8 cellular contexts compared by ENCODE assay signal in the genomic region with DNA sequence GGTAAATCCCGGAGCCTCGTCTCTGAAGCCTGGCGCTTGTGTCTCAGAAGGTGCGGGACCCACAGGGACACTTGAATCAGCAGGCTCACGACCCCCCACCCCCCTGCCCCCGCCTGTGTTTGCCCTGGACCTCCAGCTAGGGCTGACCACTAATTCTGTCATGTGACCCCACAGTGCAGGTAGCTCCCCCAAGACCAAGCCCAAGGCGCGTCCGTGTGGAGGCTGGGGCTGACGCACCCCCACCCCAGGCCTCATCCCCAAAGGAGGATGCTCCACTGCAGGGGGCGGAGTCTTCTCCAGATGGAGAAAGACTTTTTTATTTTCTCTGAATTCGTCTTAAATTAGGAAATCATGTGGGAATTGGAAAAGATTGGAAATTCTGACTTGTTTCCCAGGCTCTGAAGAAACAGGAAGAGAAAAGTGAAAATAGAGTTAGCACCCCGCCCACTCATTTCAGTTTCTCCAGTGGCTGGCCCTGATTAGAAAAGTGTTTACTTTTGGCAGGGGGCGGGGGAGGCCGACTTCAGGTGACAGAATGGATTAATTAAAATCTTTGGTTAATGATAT. TPM values are rescaled to one million over a fixed set of nuclear protein-coding genes. Genes with fewer than 3 reads are reported as not detected.
DNase-seq lines count a peak whose midpoint lies in the region; ATAC-seq, FAIRE-seq and TF ChIP-seq lines count a peak whose summit lies in the region.

No MANE protein-coding gene starts in this region.

- H3K36me3 ChIP-seq in endothelial cell of umbilical vein (ENCODE audit: control insufficient read depth in 2 of 2, extremely low read depth in 1 of 2, insufficient read depth in 2 of 2, low read length in 2 of 2) (peaks cover 6 to 25% of the 10 kb centered on the region in 2 experiments), mesendoderm (ENCODE audit: control insufficient read depth, insufficient read depth, low read length) (peaks cover 8% of the 10 kb centered on the region)

- no peaks in the 10 kb centered on the region for H3K9me1 ChIP-seq in endothelial cell of umbilical vein (replicated peaks; ENCODE audit: control insufficient read depth, extremely low read depth, insufficient read depth, low read length)

- H2BK15ac ChIP-seq in mesendoderm (replicated peaks; ENCODE audit: low read depth), result no peak overlapping the region

- POLR2A ChIA-PET in A549 (lab: Yijun Ruan, JAX) (interaction anchor here (0.6 to 3.4 kb wide), 14 partner anchors 9 to 542 kb away, joined by 3 to 27 read pairs (median 4); a partner anchor contains a TSS), endothelial cell of umbilical vein (lab: Charles Lee) (interaction anchor here (0.6 to 2.6 kb wide), 5 partner anchors 11 to 69 kb away, joined by 3 to 19 read pairs (median 3); a partner anchor contains a TSS)
- POLR2A ChIA-PET in activated CD4-positive, alpha-beta T cell treated with anti-CD3 and anti-CD28 coated beads, Interleukin-2, amount 10 ng/mL, durations not matched to agents 7 days and 5 days (lab: Charles Lee), result interaction anchor here (0.6 to 2.0 kb wide), 2 partner anchors 26 to 876 kb away, joined by 3 to 5 read pairs; a partner anchor contains a TSS

- peak overlapping the region; percentile 21 for H3K18ac ChIP-seq in mesendoderm (ENCODE audit: low read length)

- TF ChIP-seq CTCF in A549 (IDR thresholded peaks at IDR 0.05) (no peak), endothelial cell of umbilical vein (IDR thresholded peaks at IDR 0.05; ENCODE audit: extremely low read depth in 1 of 2, insufficient read depth in 1 of 2, low read depth in 1 of 2, low read length in 2 of 2) (no peak)

- H3K79me2 ChIP-seq in endothelial cell of umbilical vein (ENCODE audit: control insufficient read depth, insufficient read depth, low read length) (peaks cover 32% of the 10 kb centered on the region), mesendoderm (ENCODE audit: control insufficient read depth, insufficient read depth, low read length) (peaks cover 12% of the 10 kb centered on the region)

- BruUV-seq in endothelial cell of umbilical vein (replicated peaks; lab: Mats Ljungman, UMichigan), result no TSS peak

- H3K9me3 ChIP-seq in A549 (no peaks in the 10 kb centered on the region), endothelial cell of umbilical vein (replicated peaks; ENCODE audit: control insufficient read depth, insufficient read depth, low read length) (no peaks in the 10 kb centered on the region)

- FAIRE-seq in A549 (lab: Jason Lieb, UNC), result no peak
- FAIRE-seq in endothelial cell of umbilical vein (lab: Jason Lieb, UNC), result no peak

- no peak for TF ChIP-seq RAD21 in A549 (conservative IDR thresholded peaks at IDR 0.05 in 1 of 2, IDR thresholded peaks at IDR 0.05 in 1 of 2)

- H3K4ac ChIP-seq in mesendoderm (ENCODE audit: low read depth, low read length), result no peak overlapping the region

- H2BK120ac ChIP-seq in mesendoderm (ENCODE audit: low read depth, low read length), result no peak overlapping the region

- TF ChIP-seq POLR2A in A549 (IDR thresholded peaks at IDR 0.05; ENCODE audit: low read length) (peak; percentile 4; the same call in 1 of the 2 replicates), endothelial cell of umbilical vein (IDR thresholded peaks at IDR 0.05; ENCODE audit: low read depth, low read length) (no peak)

- peak overlapping the region; percentile 91 for H3K27ac Mint-ChIP-seq in activated CD4-positive, alpha-beta T cell treated with anti-CD3 and anti-CD28 coated beads, Interleukin-2, amount 10 ng/mL, durations not matched to agents 7 days and 5 days

- H3K4me3 ChIP-seq in A549 (peak overlapping the region; percentile 100), endothelial cell of umbilical vein (replicated peaks in 1 of 3; ENCODE audit: insufficient read depth in 1 of 3, low read depth in 1 of 3, low read length in 3 of 3) (peak overlapping the region; percentile 30 to 94 (median 53)), mesendoderm (ENCODE audit: low read length) (peak overlapping the region; percentile 80)

- DNase-seq in A549 (ENCODE audit: low read depth in 1 of 2, low spot score in 1 of 2), result peak in 1 of 2 experiments; percentile 61
- peak; percentile 50 for DNase-seq in activated CD4-positive, alpha-beta T cell treated with anti-CD3 and anti-CD28 coated beads, Interleukin-2, amount 10 ng/mL, durations not matched to agents 7 days and 5 days
- peak; percentile 63 for DNase-seq in endothelial cell of umbilical vein (ENCODE audit: low read depth, low spot score)
- DNase-seq in mesendoderm, result no peak
- peak; percentile 76 for DNase-seq in stromal cell of bone marrow (ENCODE audit: low read depth)

- peak overlapping the region; percentile 29 for H3K23ac ChIP-seq in mesendoderm (ENCODE audit: low read length)

- H4K5ac ChIP-seq in mesendoderm (ENCODE audit: low read length), result no peak overlapping the region

- no peaks in the 10 kb centered on the region for H4K20me1 ChIP-seq in endothelial cell of umbilical vein (replicated peaks; ENCODE audit: control insufficient read depth, extremely low read depth, insufficient read depth, low read length)

- peak overlapping the region; percentile 62 for H2AFZ ChIP-seq in endothelial cell of umbilical vein (ENCODE audit: low read depth, low read length)

- H3K27me3 ChIP-seq in endothelial cell of umbilical vein (ENCODE audit: control insufficient read depth in 2 of 2, insufficient read depth in 2 of 2, low read length in 2 of 2), result no peaks in the 10 kb centered on the region
- H3K27me3 ChIP-seq in mesendoderm (ENCODE audit: insufficient read depth, low read length, poor library complexity), result no peaks in the 10 kb centered on the region

- no peak for TF ChIP-seq EP300 in A549 (IDR thresholded peaks at IDR 0.05)

- H3K36me3 Mint-ChIP-seq in activated CD4-positive, alpha-beta T cell treated with anti-CD3 and anti-CD28 coated beads, Interleukin-2, amount 10 ng/mL, durations not matched to agents 7 days and 5 days (ENCODE audit: low read depth), result peaks cover 23% of the 10 kb centered on the region

- H3K4me2 ChIP-seq in A549 (peak overlapping the region; percentile 94), endothelial cell of umbilical vein (ENCODE audit: insufficient read depth, low read length) (peak overlapping the region; percentile 67), mesendoderm (ENCODE audit: low read length) (peak overlapping the region; percentile 90)

- no peaks in the 10 kb centered on the region for H3K27me3 Mint-ChIP-seq in activated CD4-positive, alpha-beta T cell treated with anti-CD3 and anti-CD28 coated beads, Interleukin-2, amount 10 ng/mL, durations not matched to agents 7 days and 5 days

- intact Hi-C loops in endothelial cell of umbilical vein (cut with micrococcal nuclease), result loop anchor here (1.0 kb wide), 3 partner anchors 10 to 49 kb away; a partner anchor contains a TSS

- H2BK5ac ChIP-seq in mesendoderm (ENCODE audit: low read length), result peak overlapping the region; percentile 55

- H3K9me3 Mint-ChIP-seq in activated CD4-positive, alpha-beta T cell treated with anti-CD3 and anti-CD28 coated beads, Interleukin-2, amount 10 ng/mL, durations not matched to agents 7 days and 5 days, result no peaks in the 10 kb centered on the region

- H3K9ac ChIP-seq in endothelial cell of umbilical vein (replicated peaks; ENCODE audit: extremely low read depth, insufficient read depth, low read length), result peak overlapping the region; percentile 88
- H3K9ac ChIP-seq in mesendoderm (ENCODE audit: low read length), result peak overlapping the region; percentile 88

- 15% methylated on average over 9 of the region's 15 CpGs for WGBS in A549 (ENCODE audit: missing lambda C conversion rate)
- WGBS in mesendoderm (ENCODE audit: extremely low coverage, insufficient coverage, low lambda C conversion rate), result no CpG with 5 or more reads among the region's 15 CpGs

- peak; percentile 64 to 75 for ATAC-seq in A549
- peak; percentile 13 for ATAC-seq in GM18498 (IDR thresholded peaks at IDR 0.05; ENCODE audit: unreplicated experiment)
- ATAC-seq in HG03565 (IDR thresholded peaks at IDR 0.05; ENCODE audit: unreplicated experiment), result peak; percentile 15
- no peak for ATAC-seq in GM21423 (IDR thresholded peaks at IDR 0.05; ENCODE audit: unreplicated experiment)

- peak overlapping the region; percentile 95 for H3K56ac ChIP-seq in mesendoderm (ENCODE audit: low read length)

- peak overlapping the region; percentile 83 for H3K4me3 Mint-ChIP-seq in activated CD4-positive, alpha-beta T cell treated with anti-CD3 and anti-CD28 coated beads, Interleukin-2, amount 10 ng/mL, durations not matched to agents 7 days and 5 days

- no peak overlapping the region for H4K8ac ChIP-seq in mesendoderm (ENCODE audit: low read depth, low read length)

- dilution Hi-C loops in endothelial cell of umbilical vein (cut with MboI; ENCODE audit: extremely low pct_ligation_motif_present, low sequenced_read_pairs), result no loop called here

- H3K27ac ChIP-seq in A549 (peak overlapping the region; percentile 96 to 98), endothelial cell of umbilical vein (ENCODE audit: insufficient read depth, low read depth, low read length) (peak overlapping the region; percentile 91), mesendoderm (ENCODE audit: low read depth, low read length) (peak overlapping the region; percentile 69)

- H2AK5ac ChIP-seq in mesendoderm (ENCODE audit: low read length), result no peak overlapping the region

- H3K4me1 ChIP-seq in A549, result peaks cover 13% of the 10 kb centered on the region
- H3K4me1 ChIP-seq in endothelial cell of umbilical vein (ENCODE audit: control insufficient read depth, extremely low read depth, insufficient read depth, low read length), result peaks cover 18% of the 10 kb centered on the region
- H3K4me1 ChIP-seq in mesendoderm (ENCODE audit: control insufficient read depth, low read depth, low read length), result peaks cover 2% of the 10 kb centered on the region

- CTCF ChIA-PET in A549 (lab: Yijun Ruan, JAX), result interaction anchor here (0.6 to 2.4 kb wide), 12 partner anchors 9 to 381 kb away, joined by 3 to 12 read pairs (median 3); a partner anchor contains a TSS
- CTCF ChIA-PET in activated CD4-positive, alpha-beta T cell treated with anti-CD3 and anti-CD28 coated beads, Interleukin-2, amount 10 ng/mL, durations not matched to agents 7 days and 5 days (lab: Charles Lee), result interaction anchor here (0.9 to 1.6 kb wide), 8 partner anchors 9 to 221 kb away, joined by 3 to 8 read pairs (median 4); a partner anchor contains a TSS
- CTCF ChIA-PET in endothelial cell of umbilical vein (lab: Charles Lee), result interaction anchor here (0.7 to 1.9 kb wide), 8 partner anchors 10 to 325 kb away, joined by 3 to 14 read pairs (median 4); a partner anchor contains a TSS

- peaks cover 15% of the 10 kb centered on the region for H3K79me1 ChIP-seq in mesendoderm (ENCODE audit: low read length)

- H3K4me1 Mint-ChIP-seq in activated CD4-positive, alpha-beta T cell treated with anti-CD3 and anti-CD28 coated beads, Interleukin-2, amount 10 ng/mL, durations not matched to agents 7 days and 5 days, result peaks cover 38% of the 10 kb centered on the region

RNA-seq across cellular contexts. Expression of a gene that starts 1.0 kb away (rescaled TPM):
- polyA plus RNA-seq in A549 (2011; rRNA removed) (28.9 and 31.8 TPM in 2 replicates), A549 (2017; fragmentation: RNase III; extraction: RNeasy Plus Mini Kit Qiagen cat#74134 plus additional on column Dnase treatment) (50.7 to 55.8 TPM (median 55.1 TPM) in 3 replicates), endothelial cell of umbilical vein (78.7 and 89.5 TPM in 2 replicates)
- 52.5 and 61.2 TPM in 2 replicates for polyA plus RNA-seq in A549 (2012; cell fraction: cytosol; rRNA removed)
- 90.0 and 117 TPM in 2 replicates for polyA plus RNA-seq in A549 (2012; cell fraction: nucleus; rRNA removed)
- polyA minus RNA-seq in A549 (2011; rRNA and poly(A)+ RNA removed), result 44.1 and 63.9 TPM in 2 replicates
- 10 to 100 TPM; 76.7 to 79.8 TPM for total RNA-seq in activated CD4-positive, alpha-beta T cell treated with anti-CD3 and anti-CD28 coated beads, Interleukin-2, amount 10 ng/mL, durations not matched to agents 7 days and 5 days
- total RNA-seq in endothelial cell of umbilical vein, result 105 and 106 TPM in 2 replicates
- polyA plus RNA-seq in endothelial cell of umbilical vein (2011; cell fraction: cytosol; rRNA removed), result 53.2 and 65.2 TPM in 2 replicates
- polyA plus RNA-seq in endothelial cell of umbilical vein (2011; cell fraction: nucleus; rRNA removed), result 150 and 181 TPM in 2 replicates
- polyA plus RNA-seq in endothelial cell of umbilical vein (2012), result 89.6 and 100 TPM in 2 replicates
- 45.7 and 70.9 TPM in 2 replicates for polyA minus RNA-seq in endothelial cell of umbilical vein
- 35.8 TPM for polyA minus RNA-seq in endothelial cell of umbilical vein (2011; cell fraction: cytosol; rRNA and poly(A)+ RNA removed)
- 66.0 and 73.1 TPM in 2 replicates for polyA minus RNA-seq in endothelial cell of umbilical vein (2011; cell fraction: nucleus; rRNA and poly(A)+ RNA removed)
- polyA plus RNA-seq in mesendoderm (2013, experiment 1 of 2), result 19.9 TPM
- polyA plus RNA-seq in mesendoderm (2013, experiment 2 of 2), result 22.4 TPM

RNA-seq across cellular contexts. Expression of a gene that starts 25.8 kb away (rescaled TPM):
- polyA plus RNA-seq in A549 (2011; rRNA removed) (9.9 and 10.4 TPM in 2 replicates), A549 (2017; fragmentation: RNase III; extraction: RNeasy Plus Mini Kit Qiagen cat#74134 plus additional on column Dnase treatment) (16.9 to 21.3 TPM (median 17.4 TPM) in 3 replicates), endothelial cell of umbilical vein (67.5 and 96.5 TPM in 2 replicates)
- polyA plus RNA-seq in A549 (2012; cell fraction: cytosol; rRNA removed), result 20.3 and 32.5 TPM in 2 replicates
- 27.9 and 48.3 TPM in 2 replicates for polyA plus RNA-seq in A549 (2012; cell fraction: nucleus; rRNA removed)
- polyA minus RNA-seq in A549 (2011; rRNA and poly(A)+ RNA removed), result 9.6 and 15.2 TPM in 2 replicates
- 100 to 1,000 TPM; 229 to 235 TPM for total RNA-seq in activated CD4-positive, alpha-beta T cell treated with anti-CD3 and anti-CD28 coated beads, Interleukin-2, amount 10 ng/mL, durations not matched to agents 7 days and 5 days
- 119 and 128 TPM in 2 replicates for total RNA-seq in endothelial cell of umbilical vein
- 43.7 and 54.8 TPM in 2 replicates for polyA plus RNA-seq in endothelial cell of umbilical vein (2011; cell fraction: cytosol; rRNA removed)
- polyA plus RNA-seq in endothelial cell of umbilical vein (2011; cell fraction: nucleus; rRNA removed), result 78.0 and 81.6 TPM in 2 replicates
- polyA plus RNA-seq in endothelial cell of umbilical vein (2012), result 53.4 and 66.6 TPM in 2 replicates
- 61.4 and 99.1 TPM in 2 replicates for polyA minus RNA-seq in endothelial cell of umbilical vein
- polyA minus RNA-seq in endothelial cell of umbilical vein (2011; cell fraction: cytosol; rRNA and poly(A)+ RNA removed), result 16.3 TPM
- 33.2 and 56.9 TPM in 2 replicates for polyA minus RNA-seq in endothelial cell of umbilical vein (2011; cell fraction: nucleus; rRNA and poly(A)+ RNA removed)
- polyA plus RNA-seq in mesendoderm (2013, experiment 1 of 2), result 36.3 TPM
- 38.3 TPM for polyA plus RNA-seq in mesendoderm (2013, experiment 2 of 2)

RNA-seq across cellular contexts. Expression of a gene that starts 48.1 kb away (rescaled TPM):
- polyA plus RNA-seq in A549 (2011; rRNA removed) (14.2 and 17.2 TPM in 2 replicates), A549 (2017; fragmentation: RNase III; extraction: RNeasy Plus Mini Kit Qiagen cat#74134 plus additional on column Dnase treatment) (26.6 to 30.8 TPM (median 29.7 TPM) in 3 replicates), endothelial cell of umbilical vein (42.6 and 53.5 TPM in 2 replicates)
- polyA plus RNA-seq in A549 (2012; cell fraction: cytosol; rRNA removed), result 37.5 and 49.6 TPM in 2 replicates
- 142 and 197 TPM in 2 replicates for polyA plus RNA-seq in A549 (2012; cell fraction: nucleus; rRNA removed)
- polyA minus RNA-seq in A549 (2011; rRNA and poly(A)+ RNA removed), result 22.9 and 35.0 TPM in 2 replicates
- 10 to 100 TPM; 47.7 to 50.2 TPM for total RNA-seq in activated CD4-positive, alpha-beta T cell treated with anti-CD3 and anti-CD28 coated beads, Interleukin-2, amount 10 ng/mL, durations not matched to agents 7 days and 5 days
- total RNA-seq in endothelial cell of umbilical vein, result 53.8 and 53.9 TPM in 2 replicates
- 23.3 and 28.8 TPM in 2 replicates for polyA plus RNA-seq in endothelial cell of umbilical vein (2011; cell fraction: cytosol; rRNA removed)
- 76.1 and 90.5 TPM in 2 replicates for polyA plus RNA-seq in endothelial cell of umbilical vein (2011; cell fraction: nucleus; rRNA removed)
- 28.4 and 32.6 TPM in 2 replicates for polyA plus RNA-seq in endothelial cell of umbilical vein (2012)
- polyA minus RNA-seq in endothelial cell of umbilical vein, result 45.5 and 63.5 TPM in 2 replicates
- polyA minus RNA-seq in endothelial cell of umbilical vein (2011; cell fraction: cytosol; rRNA and poly(A)+ RNA removed), result 34.9 TPM
- 43.2 and 59.8 TPM in 2 replicates for polyA minus RNA-seq in endothelial cell of umbilical vein (2011; cell fraction: nucleus; rRNA and poly(A)+ RNA removed)
- polyA plus RNA-seq in mesendoderm (2013, experiment 1 of 2), result 16.1 TPM
- 16.3 TPM for polyA plus RNA-seq in mesendoderm (2013, experiment 2 of 2)

RNA-seq across cellular contexts. Expression of a gene that starts 48.3 kb away (rescaled TPM):
- 25.8 and 34.6 TPM in 2 replicates for polyA plus RNA-seq in A549 (2011; rRNA removed)
- polyA plus RNA-seq in A549 (2012; cell fraction: cytosol; rRNA removed), result 51.7 and 58.0 TPM in 2 replicates
- polyA plus RNA-seq in A549 (2012; cell fraction: nucleus; rRNA removed), result 95.5 and 97.4 TPM in 2 replicates
- polyA plus RNA-seq in A549 (2017; fragmentation: RNase III; extraction: RNeasy Plus Mini Kit Qiagen cat#74134 plus additional on column Dnase treatment), result 39.8 to 44.7 TPM (median 41.2 TPM) in 3 replicates
- polyA minus RNA-seq in A549 (2011; rRNA and poly(A)+ RNA removed), result 63.3 and 67.9 TPM in 2 replicates
- 10 to 100 TPM; 60.8 to 72.3 TPM for total RNA-seq in activated CD4-positive, alpha-beta T cell treated with anti-CD3 and anti-CD28 coated beads, Interleukin-2, amount 10 ng/mL, durations not matched to agents 7 days and 5 days
- 48.8 and 50.2 TPM in 2 replicates for total RNA-seq in endothelial cell of umbilical vein
- polyA plus RNA-seq in endothelial cell of umbilical vein, result 31.4 and 35.8 TPM in 2 replicates
- polyA plus RNA-seq in endothelial cell of umbilical vein (2011; cell fraction: cytosol; rRNA removed), result 32.1 and 34.3 TPM in 2 replicates
- polyA plus RNA-seq in endothelial cell of umbilical vein (2011; cell fraction: nucleus; rRNA removed), result 66.6 and 85.2 TPM in 2 replicates
- 22.8 and 28.2 TPM in 2 replicates for polyA plus RNA-seq in endothelial cell of umbilical vein (2012)
- polyA minus RNA-seq in endothelial cell of umbilical vein, result 55.9 and 86.6 TPM in 2 replicates
- polyA minus RNA-seq in endothelial cell of umbilical vein (2011; cell fraction: cytosol; rRNA and poly(A)+ RNA removed), result 41.8 TPM
- polyA minus RNA-seq in endothelial cell of umbilical vein (2011; cell fraction: nucleus; rRNA and poly(A)+ RNA removed), result 46.8 and 48.1 TPM in 2 replicates
- polyA plus RNA-seq in mesendoderm (2013, experiment 1 of 2), result 24.4 TPM
- polyA plus RNA-seq in mesendoderm (2013, experiment 2 of 2), result 25.0 TPM

RNA-seq across cellular contexts. Expression of a gene that starts 49.7 kb away (rescaled TPM):
- 16.7 and 18.1 TPM in 2 replicates for polyA plus RNA-seq in A549 (2011; rRNA removed)
- polyA plus RNA-seq in A549 (2012; cell fraction: cytosol; rRNA removed), result 30.6 and 42.9 TPM in 2 replicates
- 47.1 and 61.0 TPM in 2 replicates for polyA plus RNA-seq in A549 (2012; cell fraction: nucleus; rRNA removed)
- polyA plus RNA-seq in A549 (2017; fragmentation: RNase III; extraction: RNeasy Plus Mini Kit Qiagen cat#74134 plus additional on column Dnase treatment), result 30.9 to 34.9 TPM (median 34.5 TPM) in 3 replicates
- 35.2 and 53.1 TPM in 2 replicates for polyA minus RNA-seq in A549 (2011; rRNA and poly(A)+ RNA removed)
- 10 to 100 TPM; 61.0 to 67.1 TPM for total RNA-seq in activated CD4-positive, alpha-beta T cell treated with anti-CD3 and anti-CD28 coated beads, Interleukin-2, amount 10 ng/mL, durations not matched to agents 7 days and 5 days
- total RNA-seq in endothelial cell of umbilical vein, result 160 and 182 TPM in 2 replicates
- 131 and 148 TPM in 2 replicates for polyA plus RNA-seq in endothelial cell of umbilical vein
- polyA plus RNA-seq in endothelial cell of umbilical vein (2011; cell fraction: cytosol; rRNA removed), result 74.8 and 100 TPM in 2 replicates
- polyA plus RNA-seq in endothelial cell of umbilical vein (2011; cell fraction: nucleus; rRNA removed), result 107 and 124 TPM in 2 replicates
- 98.7 and 129 TPM in 2 replicates for polyA plus RNA-seq in endothelial cell of umbilical vein (2012)
- polyA minus RNA-seq in endothelial cell of umbilical vein, result 74.5 and 110 TPM in 2 replicates
- 32.2 TPM for polyA minus RNA-seq in endothelial cell of umbilical vein (2011; cell fraction: cytosol; rRNA and poly(A)+ RNA removed)
- polyA minus RNA-seq in endothelial cell of umbilical vein (2011; cell fraction: nucleus; rRNA and poly(A)+ RNA removed), result 44.6 and 76.6 TPM in 2 replicates
- 21.4 TPM for polyA plus RNA-seq in mesendoderm (2013, experiment 1 of 2)
- polyA plus RNA-seq in mesendoderm (2013, experiment 2 of 2), result 21.4 TPM
